Comparison of ENCODE assay signal across 13 cellular contexts in the genomic region with DNA sequence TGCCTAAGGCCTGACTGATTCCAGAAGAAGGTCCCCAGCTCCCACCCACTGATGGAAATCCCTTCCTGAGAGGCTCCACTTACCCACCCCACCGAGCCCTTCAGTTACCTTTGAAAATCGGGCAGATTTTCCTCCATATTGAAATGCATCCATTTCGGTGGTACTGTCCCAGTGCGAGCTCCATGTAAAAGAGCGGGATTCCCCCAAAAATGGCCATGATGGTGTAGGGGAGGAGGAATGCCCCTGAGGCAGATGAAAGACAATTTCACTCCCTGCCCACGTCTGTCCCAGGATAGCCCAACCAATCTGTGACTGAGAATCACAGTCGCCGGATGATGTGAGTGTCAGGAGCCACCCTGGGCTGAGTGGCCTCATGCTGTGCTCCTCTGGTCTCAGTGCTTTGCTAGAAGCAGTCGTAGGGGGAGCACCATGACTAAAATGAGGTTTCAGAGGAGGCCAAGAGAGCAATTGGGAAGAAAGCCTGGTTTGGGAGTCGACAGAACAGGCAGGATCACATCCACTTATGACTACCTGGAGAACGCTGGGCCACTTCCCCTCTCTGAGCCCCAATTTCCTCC. TPM values are rescaled to one million over a fixed set of nuclear protein-coding genes. Genes with fewer than 3 reads are reported as not detected.
DNase-seq lines count a peak whose midpoint lies in the region; ATAC-seq and TF ChIP-seq lines count a peak whose summit lies in the region.
"Had no signal": no experiment of that assay in that cellular context is flagged by ENCODE, and none has a peak within 500 bp of the region (broad histone marks: within the 10 kb centered on the region; RNA-seq: fewer than 3 reads in every experiment).

No MANE protein-coding gene starts in this region.

- no peaks in the 10 kb centered on the region for H3K36me3 Mint-ChIP-seq in activated T-helper 17 cell treated with anti-CD3 and anti-CD28 coated beads, Interleukin-2, amount 50 U/mL, for 72 hours (ENCODE audit: low read depth)
- no peaks in the 10 kb centered on the region for H3K36me3 Mint-ChIP-seq in immature natural killer cell
- no peaks in the 10 kb centered on the region for H3K36me3 Mint-ChIP-seq in activated naive CD4-positive, alpha-beta T cell treated with anti-CD3 and anti-CD28 coated beads for 36 hours (ENCODE audit: low read depth)
- H3K36me3 Mint-ChIP-seq: CD4-positive, alpha-beta memory T cell had no signal

- POLR2A ChIA-PET in GM10248 (lab: Yijun Ruan, JAX) = no interaction called here

- TF ChIP-seq CTCF in GM10248 (IDR thresholded peaks at IDR 0.05; ENCODE audit: control extremely low read depth, extremely low read depth, low read depth, missing control alignments) = peak; percentile 4
- TF ChIP-seq CTCF in GM13977 (IDR thresholded peaks at IDR 0.05; ENCODE audit: extremely low read depth, insufficient read depth, missing control alignments) = no peak

- CTCF ChIA-PET in GM10248 (lab: Yijun Ruan, JAX) = interaction anchor here (1.6 to 3.1 kb wide), 4 partner anchors 13 to 114 kb away, joined by 5 to 18 read pairs (median 12); a partner anchor contains a TSS
- CTCF ChIA-PET in activated naive CD4-positive, alpha-beta T cell treated with anti-CD3 and anti-CD28 coated beads for 36 hours (lab: Charles Lee) = interaction anchor here (0.7 kb wide), 1 partner anchor 16 kb away, joined by 3 read pairs; no protein-coding TSS in a partner anchor

- H3K27ac Mint-ChIP-seq in activated T-helper 17 cell treated with anti-CD3 and anti-CD28 coated beads, Interleukin-2, amount 50 U/mL, for 72 hours = no peak overlapping the region
- no peak overlapping the region for H3K27ac Mint-ChIP-seq in immature natural killer cell
- H3K27ac Mint-ChIP-seq in activated naive CD4-positive, alpha-beta T cell treated with anti-CD3 and anti-CD28 coated beads for 36 hours = no peak overlapping the region
- H3K27ac Mint-ChIP-seq: CD4-positive, alpha-beta memory T cell had no signal

- H3K4me3 Mint-ChIP-seq in activated T-helper 17 cell treated with anti-CD3 and anti-CD28 coated beads, Interleukin-2, amount 50 U/mL, for 72 hours = no peak overlapping the region
- H3K4me3 Mint-ChIP-seq in immature natural killer cell = no peak overlapping the region
- no peak overlapping the region for H3K4me3 Mint-ChIP-seq in activated naive CD4-positive, alpha-beta T cell treated with anti-CD3 and anti-CD28 coated beads for 36 hours
- H3K4me3 Mint-ChIP-seq: CD4-positive, alpha-beta memory T cell had no signal

- no peaks in the 10 kb centered on the region for H3K27me3 Mint-ChIP-seq in activated T-helper 17 cell treated with anti-CD3 and anti-CD28 coated beads, Interleukin-2, amount 50 U/mL, for 72 hours
- peaks cover 0 to 7% (median 1%) of the 10 kb centered on the region in 3 donors for H3K27me3 Mint-ChIP-seq in immature natural killer cell (ENCODE audit: low read depth in 3 of 3)
- no peaks in the 10 kb centered on the region for H3K27me3 Mint-ChIP-seq in activated naive CD4-positive, alpha-beta T cell treated with anti-CD3 and anti-CD28 coated beads for 36 hours (ENCODE audit: low read depth)

- peak; percentile 46 for ATAC-seq in activated T-helper 17 cell treated with anti-CD3 and anti-CD28 coated beads, Interleukin-2, amount 50 U/mL, for 72 hours (replicated peaks)
- ATAC-seq: PC-3 had no signal

- in situ Hi-C loops in GM13977 (cut with MboI; ENCODE audit: low pct_unique_long_range_greater_than_20kb, low sequenced_read_pairs, unreplicated experiment) = no loop called here

- H3K9me3 Mint-ChIP-seq in activated T-helper 17 cell treated with anti-CD3 and anti-CD28 coated beads, Interleukin-2, amount 50 U/mL, for 72 hours = no peaks in the 10 kb centered on the region
- H3K9me3 Mint-ChIP-seq in immature natural killer cell = no peaks in the 10 kb centered on the region
- H3K9me3 Mint-ChIP-seq in activated naive CD4-positive, alpha-beta T cell treated with anti-CD3 and anti-CD28 coated beads for 36 hours = no peaks in the 10 kb centered on the region
- H3K9me3 Mint-ChIP-seq: CD4-positive, alpha-beta memory T cell had no signal

- H3K4me1 Mint-ChIP-seq in activated T-helper 17 cell treated with anti-CD3 and anti-CD28 coated beads, Interleukin-2, amount 50 U/mL, for 72 hours = no peaks in the 10 kb centered on the region
- H3K4me1 Mint-ChIP-seq in immature natural killer cell = no peaks in the 10 kb centered on the region
- no peaks in the 10 kb centered on the region for H3K4me1 Mint-ChIP-seq in activated naive CD4-positive, alpha-beta T cell treated with anti-CD3 and anti-CD28 coated beads for 36 hours (ENCODE audit: low read depth)
- H3K4me1 Mint-ChIP-seq: CD4-positive, alpha-beta memory T cell had no signal

- intact Hi-C loops in posterior vena cava (cut with DNase I) = no loop called here
- intact Hi-C loops in activated naive CD4-positive, alpha-beta T cell treated with anti-CD3 and anti-CD28 coated beads for 36 hours (cut with micrococcal nuclease) = no loop called here

- DNase-seq in GM10248 (ENCODE audit: extremely low spot score) (peak; percentile 58), GM13977 (ENCODE audit: low spot score) (peak; percentile 67), posterior vena cava (ENCODE audit: low spot score) (peak; percentile 15), NCI-H2107 treated with DMSO at 0.1 percent for 48 hours (lab: John Stamatoyannopoulos, UW; ENCODE audit: unreplicated experiment) (no peak), immature natural killer cell (no peak)
- DNase-seq in activated naive CD4-positive, alpha-beta T cell treated with anti-CD3 and anti-CD28 coated beads for 36 hours = no peak
- DNase-seq: BE2C; CD4-positive, alpha-beta memory T cell; NCI-H69; PC-3 had no signal

RNA-seq across cellular contexts. Expression of a gene that starts 16.7 kb away (rescaled TPM):
- not detected for total RNA-seq in activated T-helper 17 cell treated with anti-CD3 and anti-CD28 coated beads, Interleukin-2, amount 50 U/mL, for 72 hours
- under 1 TPM in 1 of 2 donors, not detected in 1; 0.28 TPM for total RNA-seq in posterior vena cava
- under 1 TPM in 2 of 3 donors, not detected in 1; 0.12 to 0.34 TPM for polyA plus RNA-seq in immature natural killer cell
- not detected for total RNA-seq in activated naive CD4-positive, alpha-beta T cell treated with anti-CD3 and anti-CD28 coated beads for 36 hours
- total RNA-seq: CD4-positive, alpha-beta memory T cell; H4; HT1080; PC-3 had no signal
- polyA plus RNA-seq: CD4-positive, alpha-beta memory T cell had no signal

Comparison
In these comparisons a context has a peak if more than half of its experiments do, and no peak if none do; other contexts are left out.
1. DNase-seq: peak in GM10248 (single experiment), GM13977 (single experiment) and posterior vena cava (single experiment); none in NCI-H2107 treated with DMSO at 0.1 percent for 48 hours (single experiment), immature natural killer cell (0 of 3) and activated naive CD4-positive, alpha-beta T cell treated with anti-CD3 and anti-CD28 coated beads for 36 hours (single experiment).